In genomic region chr16:75251280-75252048, GRCh38 we compare ENCODE assay signal across 8 cellular contexts. TPM values are rescaled to one million over a fixed set of nuclear protein-coding genes. Genes with fewer than 3 reads are reported as not detected.
A peak's percentile ranks its signal among the peaks of the same experiment; 100 is the strongest.
DNase-seq lines count a peak whose midpoint lies in the region; ATAC-seq and TF ChIP-seq lines count a peak whose summit lies in the region.

TSS of gene BCAR1 (minus strand) at chr16:75251624. CDS start at chr16:75251482, 142 bp downstream.

- H3K27me3 Mint-ChIP-seq in T-helper 1 cell treated with Interleukin-12 subunit alpha and Interleukin-12 subunit beta and Interleukin-4 antibody, amounts not matched to agents 30 μg/mL and 1 μg/mL, for 36 hours (ENCODE audit: low read depth): peaks cover 48% of the 10 kb centered on the region
- no peaks in the 10 kb centered on the region for H3K27me3 Mint-ChIP-seq in endodermal cell (ENCODE audit: insufficient read depth)

- 2% methylated on average over 32 to 82 of the region's 84 CpGs for WGBS in endodermal cell (ENCODE audit: insufficient coverage in 1 of 2, insufficient read length in 1 of 2), 2 experiments

- H3K27ac ChIP-seq in HUES6 (ENCODE audit: low read depth, low read length) (peak within 1 kb of the TSS; percentile 89), endodermal cell (ENCODE audit: low read depth, low read length) (peak within 1 kb of the TSS; percentile 66), substantia nigra (ENCODE audit: low read depth, low read length, poor library complexity, severe bottlenecking) (peak within 1 kb of the TSS; percentile 100)

- H3K36me3 Mint-ChIP-seq in T-helper 1 cell treated with Interleukin-12 subunit alpha and Interleukin-12 subunit beta and Interleukin-4 antibody, amounts not matched to agents 30 μg/mL and 1 μg/mL, for 36 hours (ENCODE audit: low read depth): no peaks in the 10 kb centered on the region
- H3K36me3 Mint-ChIP-seq in endodermal cell (ENCODE audit: low read depth): no peaks in the 10 kb centered on the region

- peak; percentile 74 for ATAC-seq in GM21447 (IDR thresholded peaks at IDR 0.05; ENCODE audit: unreplicated experiment)

- H3K9ac ChIP-seq in HUES6 (ENCODE audit: low read length): peak within 1 kb of the TSS; percentile 88
- H3K9ac ChIP-seq in endodermal cell (ENCODE audit: extremely low read depth, low read length, poor library complexity, severe bottlenecking): peak within 1 kb of the TSS; percentile 68

- H3K4me3 Mint-ChIP-seq in T-helper 1 cell treated with Interleukin-12 subunit alpha and Interleukin-12 subunit beta and Interleukin-4 antibody, amounts not matched to agents 30 μg/mL and 1 μg/mL, for 36 hours: peak within 1 kb of the TSS; percentile 34
- H3K4me3 Mint-ChIP-seq in endodermal cell: peak within 1 kb of the TSS; percentile 74

- peaks cover 2% of the 10 kb centered on the region for H3K4me1 Mint-ChIP-seq in T-helper 1 cell treated with Interleukin-12 subunit alpha and Interleukin-12 subunit beta and Interleukin-4 antibody, amounts not matched to agents 30 μg/mL and 1 μg/mL, for 36 hours (ENCODE audit: low read depth)
- peaks cover 32% of the 10 kb centered on the region for H3K4me1 Mint-ChIP-seq in endodermal cell

- no peaks in the 10 kb centered on the region for H3K27me3 ChIP-seq in HUES6 (ENCODE audit: control insufficient read depth, insufficient read depth, low read length)
- H3K27me3 ChIP-seq in endodermal cell (ENCODE audit: control insufficient read depth, insufficient read depth, low read length, poor library complexity, severe bottlenecking): no peaks in the 10 kb centered on the region

- H3K36me3 ChIP-seq in HUES6 (ENCODE audit: control insufficient read depth, insufficient read depth, low read length) (peaks cover 15% of the 10 kb centered on the region), endodermal cell (ENCODE audit: control insufficient read depth, insufficient read depth, low read length) (no peaks in the 10 kb centered on the region)

- H3K9me3 Mint-ChIP-seq in T-helper 1 cell treated with Interleukin-12 subunit alpha and Interleukin-12 subunit beta and Interleukin-4 antibody, amounts not matched to agents 30 μg/mL and 1 μg/mL, for 36 hours: no peaks in the 10 kb centered on the region
- H3K9me3 Mint-ChIP-seq in endodermal cell: no peaks in the 10 kb centered on the region

- TF ChIP-seq CTCF in endodermal cell (conservative IDR thresholded peaks at IDR 0.05): no peak

- DNase-seq in T-helper 1 cell: no peak
- DNase-seq in SK-N-DZ (ENCODE audit: low spot score): peak; percentile 91
- peak; percentile 98 for DNase-seq in endodermal cell
- peak; percentile 92 to 95 for DNase-seq in lung microvascular endothelial cell (ENCODE audit: low read depth in 2 of 2)
- peak in 48 of 49 donors; percentile 36 to 94 (median 84) for DNase-seq in substantia nigra (lab: John Stamatoyannopoulos, UW)

- H3K4me1 ChIP-seq in HUES6 (ENCODE audit: control insufficient read depth, insufficient read depth, low read length) (peaks cover 81% of the 10 kb centered on the region), endodermal cell (ENCODE audit: control insufficient read depth, insufficient read depth, low read length) (peaks cover 24% of the 10 kb centered on the region)

- H3K9me3 ChIP-seq in HUES6 (ENCODE audit: control insufficient read depth, insufficient read depth, low read depth, low read length): no peaks in the 10 kb centered on the region
- no peaks in the 10 kb centered on the region for H3K9me3 ChIP-seq in endodermal cell (ENCODE audit: control insufficient read depth, low read length)

- H3K4me3 ChIP-seq in HUES6 (ENCODE audit: low read depth, low read length) (peak within 1 kb of the TSS; percentile 84), endodermal cell (ENCODE audit: low read length) (peak within 1 kb of the TSS; percentile 85)

- no peak within 1 kb of the TSS for H3K27ac Mint-ChIP-seq in T-helper 1 cell treated with Interleukin-12 subunit alpha and Interleukin-12 subunit beta and Interleukin-4 antibody, amounts not matched to agents 30 μg/mL and 1 μg/mL, for 36 hours
- peak within 1 kb of the TSS; percentile 90 for H3K27ac Mint-ChIP-seq in endodermal cell

RNA-seq across cellular contexts. Expression of gene BCAR1, which starts in this region (rescaled TPM):
- polyA plus RNA-seq in SK-N-DZ (2014; cell fraction: cytosol; rRNA removed): 38.2 and 42.1 TPM in 2 replicates
- 33.6 and 40.5 TPM in 2 replicates for polyA plus RNA-seq in SK-N-DZ (2014; cell fraction: nucleus; rRNA removed)
- 10 to 100 TPM; 56.2 to 74.3 TPM for total RNA-seq in endodermal cell
- polyA plus RNA-seq in endodermal cell (2013, experiment 1 of 2): 38.6 TPM
- polyA plus RNA-seq in endodermal cell (2013, experiment 2 of 2): 33.2 TPM
- 65.2 and 104 TPM in 2 replicates for total RNA-seq in lung microvascular endothelial cell

Comparison
In these comparisons a context has a peak if more than half of its experiments do, and no peak if none do; other contexts are left out.
1. DNase-seq: peak in SK-N-DZ (single experiment), endodermal cell (single experiment), lung microvascular endothelial cell (2 of 2) and substantia nigra (48 of 49); none in T-helper 1 cell (0 of 5).
2. Peak in every context shown above with its lines, with median percentiles within 50 percentile points of each other: H3K27ac ChIP-seq.